Comparison of ENCODE assay signal across 12 cellular contexts in genomic region chr9:73916016-73916673, GRCh38.
DNase-seq lines count a peak whose midpoint lies in the region; TF ChIP-seq lines count a peak whose summit lies in the region.
"Had no signal": no experiment of that assay in that cellular context is flagged by ENCODE, and none has a peak within 500 bp of the region (broad histone marks: within the 10 kb centered on the region; RNA-seq: fewer than 3 reads in every experiment).

No MANE protein-coding gene starts in this region.

- H3K27me3 ChIP-seq in left ventricle myocardium inferior (ENCODE audit: low read depth) = no peaks in the 10 kb centered on the region
- H3K27me3 ChIP-seq in right atrium auricular region = no peaks in the 10 kb centered on the region
- H3K27me3 ChIP-seq in hepatocyte = no peaks in the 10 kb centered on the region
- H3K27me3 ChIP-seq in esophagus squamous epithelium = no peaks in the 10 kb centered on the region
- H3K27me3 ChIP-seq in tibial artery = no peaks in the 10 kb centered on the region
- H3K27me3 ChIP-seq: BLaER1 treated with 17β-estradiol and CSF1 and Interleukin-3, amounts not matched to agents 10 nM and 100 nM; colonic mucosa had no signal

- H3K4me3 ChIP-seq in left ventricle myocardium inferior (no peak overlapping the region), right atrium auricular region (no peak overlapping the region), hepatocyte (no peak overlapping the region), esophagus squamous epithelium (no peak overlapping the region), tibial artery (no peak overlapping the region)
- H3K4me3 ChIP-seq: BLaER1 treated with 17β-estradiol and CSF1 and Interleukin-3, amounts not matched to agents 10 nM and 100 nM; colonic mucosa had no signal

- H2AFZ ChIP-seq in hepatocyte = no peak overlapping the region
- H2AFZ ChIP-seq: parathyroid adenoma had no signal

- H3K9me3 ChIP-seq in left ventricle myocardium inferior (replicated peaks) (no peaks in the 10 kb centered on the region), right atrium auricular region (no peaks in the 10 kb centered on the region), hepatocyte (ENCODE audit: low read depth) (no peaks in the 10 kb centered on the region), esophagus squamous epithelium (no peaks in the 10 kb centered on the region), tibial artery (no peaks in the 10 kb centered on the region)
- H3K9me3 ChIP-seq: BLaER1 treated with 17β-estradiol and CSF1 and Interleukin-3, amounts not matched to agents 10 nM and 100 nM; colonic mucosa had no signal

- no peak for TF ChIP-seq POLR2A in esophagus squamous epithelium (IDR thresholded peaks at IDR 0.05)

- H3K4me1 ChIP-seq in left ventricle myocardium inferior (no peaks in the 10 kb centered on the region), right atrium auricular region (no peaks in the 10 kb centered on the region), hepatocyte (ENCODE audit: insufficient read depth) (no peaks in the 10 kb centered on the region), esophagus squamous epithelium (no peaks in the 10 kb centered on the region), tibial artery (no peaks in the 10 kb centered on the region)
- H3K4me1 ChIP-seq: BLaER1 treated with 17β-estradiol and CSF1 and Interleukin-3, amounts not matched to agents 10 nM and 100 nM; colonic mucosa; parathyroid adenoma had no signal

- intact Hi-C loops in left ventricle myocardium inferior (cut with micrococcal nuclease) = no loop called here
- intact Hi-C loops in esophagus squamous epithelium (cut with DNase I) = no loop called here
- intact Hi-C loops in tibial artery (cut with DNase I; ENCODE audit: low total_unique reads) = no loop called here

- H3K79me2 ChIP-seq in hepatocyte = no peaks in the 10 kb centered on the region
- H3K79me2 ChIP-seq: parathyroid adenoma had no signal

- no peak for DNase-seq in left ventricle myocardium inferior
- DNase-seq in right atrium auricular region (ENCODE audit: low spot score) = no peak
- peak; percentile 11 for DNase-seq in SW480 (ENCODE audit: low spot score)
- DNase-seq in hepatocyte (ENCODE audit: low spot score) = peak; percentile 58
- no peak for DNase-seq in activated CD8-positive, alpha-beta memory T cell treated with anti-CD3 and anti-CD28 coated beads, Interleukin-2, amount 50 U/mL, for 48 hours
- no peak for DNase-seq in esophagus squamous epithelium (lab: John Stamatoyannopoulos, UW)
- no peak for DNase-seq in tibial artery
- no peak for DNase-seq in stimulated activated CD4-positive, alpha-beta T cell treated with anti-CD3 and anti-CD28 coated beads, Interleukin-4, amount 100 ng/mL, for 1 hour
- DNase-seq: colonic mucosa, NCI-H2029 treated with DMSO at 0.1 percent for 48 hours had no signal

- TF ChIP-seq CTCF in left ventricle myocardium inferior (IDR thresholded peaks at IDR 0.05; ENCODE audit: borderline replicate concordance) (peak; percentile 13), right atrium auricular region (IDR thresholded peaks at IDR 0.05) (no peak), hepatocyte (IDR thresholded peaks at IDR 0.05; ENCODE audit: poor library complexity) (peak; percentile 46), esophagus squamous epithelium (IDR thresholded peaks at IDR 0.05) (no peak), tibial artery (IDR thresholded peaks at IDR 0.05) (no peak)

- H3K27ac ChIP-seq in left ventricle myocardium inferior (replicated peaks) (no peak overlapping the region), right atrium auricular region (no peak overlapping the region), hepatocyte (no peak overlapping the region), esophagus squamous epithelium (no peak overlapping the region), tibial artery (no peak overlapping the region)
- H3K27ac ChIP-seq: BLaER1 treated with 17β-estradiol and CSF1 and Interleukin-3, amounts not matched to agents 10 nM and 100 nM; colonic mucosa; parathyroid adenoma had no signal

- no peak overlapping the region for H3K4me2 ChIP-seq in hepatocyte
- H3K4me2 ChIP-seq: BLaER1 treated with 17β-estradiol and CSF1 and Interleukin-3, amounts not matched to agents 10 nM and 100 nM had no signal

- H3K9me2 ChIP-seq in hepatocyte (replicated peaks; ENCODE audit: insufficient read depth) = no peaks in the 10 kb centered on the region

- no peaks in the 10 kb centered on the region for H4K20me1 ChIP-seq in hepatocyte (ENCODE audit: insufficient read depth, poor library complexity, severe bottlenecking)
- H4K20me1 ChIP-seq: BLaER1 treated with 17β-estradiol and CSF1 and Interleukin-3, amounts not matched to agents 10 nM and 100 nM had no signal

- H3K36me3 ChIP-seq in left ventricle myocardium inferior (no peaks in the 10 kb centered on the region), right atrium auricular region (no peaks in the 10 kb centered on the region), hepatocyte (replicated peaks; ENCODE audit: insufficient read depth, low read depth) (no peaks in the 10 kb centered on the region), esophagus squamous epithelium (no peaks in the 10 kb centered on the region), tibial artery (no peaks in the 10 kb centered on the region)
- H3K36me3 ChIP-seq: BLaER1 treated with 17β-estradiol and CSF1 and Interleukin-3, amounts not matched to agents 10 nM and 100 nM; colonic mucosa had no signal

- 51% methylated on average over 6 of the region's 6 CpGs for WGBS in hepatocyte (ENCODE audit: low lambda C conversion rate, missing lambda C conversion rate)
- 67 to 68% methylated on average over 6 of the region's 6 CpGs for WGBS in esophagus squamous epithelium, 2 donors

Comparison
In these comparisons a context has a peak if more than half of its experiments do, and no peak if none do; other contexts are left out.
1. CTCF ChIP-seq: peak in left ventricle myocardium inferior (single experiment) and hepatocyte (single experiment); none in right atrium auricular region (0 of 2), esophagus squamous epithelium (0 of 6) and tibial artery (0 of 2).
2. DNase-seq: peak in SW480 (single experiment) and hepatocyte (single experiment); none in left ventricle myocardium inferior (single experiment), right atrium auricular region (single experiment), activated CD8-positive, alpha-beta memory T cell treated with anti-CD3 and anti-CD28 coated beads, Interleukin-2, amount 50 U/mL, for 48 hours (single experiment), esophagus squamous epithelium (single experiment), tibial artery (0 of 2) and stimulated activated CD4-positive, alpha-beta T cell treated with anti-CD3 and anti-CD28 coated beads, Interleukin-4, amount 100 ng/mL, for 1 hour (single experiment).